In genomic region chr2:207951734-207952480, GRCh38 we compare ENCODE assay signal across 19 cellular contexts.
DNase-seq lines count a peak whose midpoint lies in the region; ATAC-seq lines count a peak whose summit lies in the region.
"Had no signal": no experiment of that assay in that cellular context is flagged by ENCODE, and none has a peak within 500 bp of the region (broad histone marks: within the 10 kb centered on the region; RNA-seq: fewer than 3 reads in every experiment).

No MANE protein-coding gene starts in this region.

- no peaks in the 10 kb centered on the region for H3K4me1 Mint-ChIP-seq in activated naive CD8-positive, alpha-beta T cell treated with anti-CD3 and anti-CD28 coated beads, Interleukin-2, amount 50 U/mL, for 24 hours
- H3K4me1 Mint-ChIP-seq: activated naive CD4-positive, alpha-beta T cell treated with anti-CD3 and anti-CD28 coated beads, Interleukin-2, amount 10 ng/mL, durations not matched to agents 7 days and 5 days had no signal

- H3K9ac ChIP-seq in HUES64 (ENCODE audit: low read depth, low read length) (no peak overlapping the region), neuronal stem cell (ENCODE audit: low read depth, low read length, poor library complexity) (no peak overlapping the region)

- H3K36me3 Mint-ChIP-seq in activated naive CD8-positive, alpha-beta T cell treated with anti-CD3 and anti-CD28 coated beads, Interleukin-2, amount 50 U/mL, for 24 hours (ENCODE audit: low read depth) = peaks cover 5% of the 10 kb centered on the region
- H3K36me3 Mint-ChIP-seq: activated CD4-positive, alpha-beta memory T cell treated with anti-CD3 and anti-CD28 coated beads for 36 hours; activated naive CD4-positive, alpha-beta T cell treated with anti-CD3 and anti-CD28 coated beads, Interleukin-2, amount 10 ng/mL, durations not matched to agents 7 days and 5 days had no signal

- H3K27me3 ChIP-seq in HUES64 (ENCODE audit: insufficient read depth, low read length) = no peaks in the 10 kb centered on the region
- no peaks in the 10 kb centered on the region for H3K27me3 ChIP-seq in neuronal stem cell (ENCODE audit: control insufficient read depth in 3 of 3, insufficient read depth in 3 of 3, low read depth in 1 of 3, low read length in 3 of 3)
- H3K27me3 ChIP-seq: BE2C had no signal

- no peak overlapping the region for H2BK5ac ChIP-seq in neuronal stem cell (ENCODE audit: low read length)

- no peaks in the 10 kb centered on the region for H3K9me3 Mint-ChIP-seq in activated naive CD8-positive, alpha-beta T cell treated with anti-CD3 and anti-CD28 coated beads, Interleukin-2, amount 50 U/mL, for 24 hours
- H3K9me3 Mint-ChIP-seq: activated CD4-positive, alpha-beta memory T cell treated with anti-CD3 and anti-CD28 coated beads for 36 hours; activated naive CD4-positive, alpha-beta T cell treated with anti-CD3 and anti-CD28 coated beads, Interleukin-2, amount 10 ng/mL, durations not matched to agents 7 days and 5 days; nephron progenitor cell; stimulated activated naive CD8-positive, alpha-beta T cell treated with anti-CD3 and anti-CD28 coated beads, Interleukin-15, Interleukin-2, amounts not matched to agents 100 ng/mL and 50 ng/mL, for 24 hours had no signal

- H3K27ac ChIP-seq in HUES64 (ENCODE audit: low read depth, low read length) = peak overlapping the region; percentile 68
- H3K27ac ChIP-seq in neuronal stem cell (replicated peaks; ENCODE audit: low read length) = peak overlapping the region; percentile 62
- H3K27ac ChIP-seq: VCaP had no signal

- no peak overlapping the region for H3K23ac ChIP-seq in neuronal stem cell (ENCODE audit: low read depth, low read length, poor library complexity)

- no peak overlapping the region for H3K4ac ChIP-seq in neuronal stem cell (ENCODE audit: low read length)

- ATAC-seq in GM19351 (IDR thresholded peaks at IDR 0.05; ENCODE audit: unreplicated experiment) = peak; percentile 46
- ATAC-seq in GM19324 (IDR thresholded peaks at IDR 0.05; ENCODE audit: low FRiP score, unreplicated experiment) = no peak
- ATAC-seq in activated naive CD8-positive, alpha-beta T cell treated with anti-CD3 and anti-CD28 coated beads, Interleukin-2, amount 50 U/mL, for 24 hours = no peak
- ATAC-seq in HG03520 (IDR thresholded peaks at IDR 0.05; ENCODE audit: unreplicated experiment) = no peak
- ATAC-seq in GM18867 (IDR thresholded peaks at IDR 0.05; ENCODE audit: unreplicated experiment) = no peak

- H4K91ac ChIP-seq in neuronal stem cell (ENCODE audit: low read depth, low read length, poor library complexity) = no peak overlapping the region

- H3K4me3 ChIP-seq in HUES64 (ENCODE audit: low read length) (no peak overlapping the region), neuronal stem cell (ENCODE audit: low read length in 2 of 2) (no peak overlapping the region)

- H3K4me1 ChIP-seq in HUES64 (ENCODE audit: insufficient read depth, low read length) (peaks cover 36% of the 10 kb centered on the region), neuronal stem cell (ENCODE audit: control insufficient read depth in 2 of 2, insufficient read depth in 1 of 2, low read depth in 1 of 2, low read length in 2 of 2) (peaks cover 2 to 21% of the 10 kb centered on the region in 2 donors)
- H3K4me1 ChIP-seq: BE2C had no signal

- H2BK12ac ChIP-seq in neuronal stem cell (ENCODE audit: low read length) = no peak overlapping the region

- H3K9me3 ChIP-seq in HUES64 (ENCODE audit: insufficient read depth, low read depth, low read length) (no peaks in the 10 kb centered on the region), neuronal stem cell (replicated peaks in 1 of 2; ENCODE audit: control insufficient read depth in 2 of 2, insufficient read depth in 1 of 2, low read depth in 1 of 2, low read length in 2 of 2) (no peaks in the 10 kb centered on the region)
- H3K9me3 ChIP-seq: BE2C had no signal

- no peaks in the 10 kb centered on the region for H3K79me1 ChIP-seq in neuronal stem cell (ENCODE audit: low read depth, low read length)

- no peak overlapping the region for H2AK5ac ChIP-seq in neuronal stem cell (ENCODE audit: low read depth, low read length)

- no peak overlapping the region for H2AFZ ChIP-seq in neuronal stem cell (ENCODE audit: low read length)

- H2BK15ac ChIP-seq in neuronal stem cell (ENCODE audit: low read length) = no peak overlapping the region

- H3K27ac Mint-ChIP-seq in activated naive CD8-positive, alpha-beta T cell treated with anti-CD3 and anti-CD28 coated beads, Interleukin-2, amount 50 U/mL, for 24 hours = no peak overlapping the region
- H3K27ac Mint-ChIP-seq: activated CD4-positive, alpha-beta memory T cell treated with anti-CD3 and anti-CD28 coated beads for 36 hours; activated naive CD4-positive, alpha-beta T cell treated with anti-CD3 and anti-CD28 coated beads, Interleukin-2, amount 10 ng/mL, durations not matched to agents 7 days and 5 days; nephron progenitor cell; stimulated activated naive CD8-positive, alpha-beta T cell treated with anti-CD3 and anti-CD28 coated beads, Interleukin-15, Interleukin-2, amounts not matched to agents 100 ng/mL and 50 ng/mL, for 24 hours had no signal

- no peak overlapping the region for H2BK120ac ChIP-seq in neuronal stem cell (ENCODE audit: low read depth, low read length)

- H3K4me2 ChIP-seq in neuronal stem cell (ENCODE audit: insufficient read depth, low read length, poor library complexity, severe bottlenecking) = no peak overlapping the region

- no peak overlapping the region for H3K18ac ChIP-seq in neuronal stem cell (ENCODE audit: low read length)

- no peak overlapping the region for H3K4me3 Mint-ChIP-seq in activated naive CD8-positive, alpha-beta T cell treated with anti-CD3 and anti-CD28 coated beads, Interleukin-2, amount 50 U/mL, for 24 hours
- H3K4me3 Mint-ChIP-seq: activated CD4-positive, alpha-beta memory T cell treated with anti-CD3 and anti-CD28 coated beads for 36 hours; activated naive CD4-positive, alpha-beta T cell treated with anti-CD3 and anti-CD28 coated beads, Interleukin-2, amount 10 ng/mL, durations not matched to agents 7 days and 5 days; nephron progenitor cell; stimulated activated naive CD8-positive, alpha-beta T cell treated with anti-CD3 and anti-CD28 coated beads, Interleukin-15, Interleukin-2, amounts not matched to agents 100 ng/mL and 50 ng/mL, for 24 hours had no signal

- no peak overlapping the region for H4K8ac ChIP-seq in neuronal stem cell (ENCODE audit: low read depth, low read length)

- H3K36me3 ChIP-seq in HUES64 (ENCODE audit: insufficient read depth, low read length) = no peaks in the 10 kb centered on the region
- no peaks in the 10 kb centered on the region for H3K36me3 ChIP-seq in neuronal stem cell (replicated peaks in 1 of 2; ENCODE audit: control insufficient read depth in 2 of 2, insufficient read depth in 2 of 2, low read length in 2 of 2)
- H3K36me3 ChIP-seq: BE2C had no signal

- peak; percentile 30 for DNase-seq in RPMI8226
- no peak for DNase-seq in neuronal stem cell (ENCODE audit: low spot score)
- DNase-seq in activated naive CD8-positive, alpha-beta T cell treated with anti-CD3 and anti-CD28 coated beads, Interleukin-2, amount 50 U/mL, for 24 hours = no peak
- DNase-seq: activated CD4-positive, alpha-beta memory T cell treated with anti-CD3 and anti-CD28 coated beads for 36 hours; activated naive CD4-positive, alpha-beta T cell treated with anti-CD3 and anti-CD28 coated beads, Interleukin-2, amount 10 ng/mL, durations not matched to agents 7 days and 5 days; activated T-cell treated with anti-CD3 and anti-CD28 coated beads, Interleukin-2, amount 50 U/mL, for 1 hour; BE2C; NCI-H2081; nephron progenitor cell; retina; stimulated activated CD4-positive, alpha-beta T cell treated with anti-CD3 and anti-CD28 coated beads, Interleukin-15, amount 100 ng/mL, for 24 hours; trophoblast cell had no signal

- H3K27me3 Mint-ChIP-seq in activated naive CD8-positive, alpha-beta T cell treated with anti-CD3 and anti-CD28 coated beads, Interleukin-2, amount 50 U/mL, for 24 hours = no peaks in the 10 kb centered on the region
- H3K27me3 Mint-ChIP-seq: activated CD4-positive, alpha-beta memory T cell treated with anti-CD3 and anti-CD28 coated beads for 36 hours; activated naive CD4-positive, alpha-beta T cell treated with anti-CD3 and anti-CD28 coated beads, Interleukin-2, amount 10 ng/mL, durations not matched to agents 7 days and 5 days; stimulated activated naive CD8-positive, alpha-beta T cell treated with anti-CD3 and anti-CD28 coated beads, Interleukin-15, Interleukin-2, amounts not matched to agents 100 ng/mL and 50 ng/mL, for 24 hours had no signal

- 75% methylated on average over 5 of the region's 5 CpGs for WGBS in HUES64
- WGBS in neuronal stem cell (ENCODE audit: extremely low coverage in 2 of 2, insufficient read length in 2 of 2, insufficient replicate concordance in 1 of 2), 2 donors = no CpG with 5 or more reads among the region's 5 CpGs

- no peak overlapping the region for H3K14ac ChIP-seq in neuronal stem cell (ENCODE audit: low read length)
